ENCODE assay signal across 14 cellular contexts in genomic region chr1:26710811-26711210, GRCh38. TPM values are rescaled to one million over a fixed set of nuclear protein-coding genes. Genes with fewer than 3 reads are reported as not detected.
A peak's percentile ranks its signal among the peaks of the same experiment; 100 is the strongest.
DNase-seq lines count a peak whose midpoint lies in the region; ATAC-seq and TF ChIP-seq lines count a peak whose summit lies in the region.
"Had no signal": no experiment of that assay in that cellular context is flagged by ENCODE, and none has a peak within 500 bp of the region (broad histone marks: within the 10 kb centered on the region; RNA-seq: fewer than 3 reads in every experiment).

No MANE protein-coding gene starts in this region.

- no peaks in the 10 kb centered on the region for H3K27me3 ChIP-seq in CD4-positive, alpha-beta memory T cell (ENCODE audit: insufficient read depth, low read length)
- no peaks in the 10 kb centered on the region for H3K27me3 ChIP-seq in mesendoderm (ENCODE audit: insufficient read depth, low read length, poor library complexity)

- H3K23ac ChIP-seq in mesendoderm (ENCODE audit: low read length), result no peak overlapping the region

- POLR2A ChIA-PET in CD4-positive, alpha-beta memory T cell (lab: Charles Lee; ENCODE audit: partially characterized antibody), result no interaction called here

- peaks cover 90% of the 10 kb centered on the region for H3K79me2 ChIP-seq in mesendoderm (ENCODE audit: control insufficient read depth, insufficient read depth, low read length)

- no peak for DNase-seq in CD4-positive, alpha-beta memory T cell
- DNase-seq in immature natural killer cell, result no peak
- DNase-seq in mesendoderm, result no peak
- no peak for DNase-seq in MV-4-11 (lab: John Stamatoyannopoulos, UW)
- no peak for DNase-seq in glutamatergic neuron
- DNase-seq in NCI-H1417 treated with DMSO at 0.1 percent for 48 hours (lab: John Stamatoyannopoulos, UW), result no peak
- DNase-seq: C1 segment of cervical spinal cord, DMS53, GF-D8, HCEC 1CT had no signal

- peaks cover 2% of the 10 kb centered on the region for H3K79me1 ChIP-seq in mesendoderm (ENCODE audit: low read length)

- no peak overlapping the region for H3K4me3 ChIP-seq in CD4-positive, alpha-beta memory T cell (ENCODE audit: low read length in 2 of 2)
- H3K4me3 ChIP-seq in mesendoderm (ENCODE audit: low read length), result no peak overlapping the region

- no peak overlapping the region for H3K4ac ChIP-seq in mesendoderm (ENCODE audit: low read depth, low read length)

- H2BK15ac ChIP-seq in mesendoderm (replicated peaks; ENCODE audit: low read depth), result no peak overlapping the region

- H3K27ac ChIP-seq in 22Rv1 (peak overlapping the region; percentile 100), mesendoderm (ENCODE audit: low read depth, low read length) (no peak overlapping the region)
- no peak overlapping the region for H3K27ac ChIP-seq in CD4-positive, alpha-beta memory T cell (ENCODE audit: low read depth, low read length)

- peak overlapping the region in 4 of 7 donors; percentile 1 to 71 (median 30) for H3K27ac Mint-ChIP-seq in CD4-positive, alpha-beta memory T cell
- peak overlapping the region; percentile 53 for H3K27ac Mint-ChIP-seq in activated T-helper 17 cell treated with anti-CD3 and anti-CD28 coated beads, Interleukin-2, amount 50 U/mL, for 72 hours
- H3K27ac Mint-ChIP-seq in immature natural killer cell (peak overlapping the region in 4 of 6 donors; percentile 39 to 81 (median 68)), glutamatergic neuron (ENCODE audit: unreplicated experiment) (no peak overlapping the region)
- H3K27ac Mint-ChIP-seq: B cell had no signal

- no peak overlapping the region for H3K4me2 ChIP-seq in mesendoderm (ENCODE audit: low read length)

- WGBS in mesendoderm (ENCODE audit: extremely low coverage, insufficient coverage, low lambda C conversion rate), result no CpG with 5 or more reads among the region's 5 CpGs

- H3K9ac ChIP-seq in mesendoderm (ENCODE audit: low read length), result no peak overlapping the region

- ATAC-seq in activated T-helper 17 cell treated with anti-CD3 and anti-CD28 coated beads, Interleukin-2, amount 50 U/mL, for 72 hours (replicated peaks), result no peak

- intact Hi-C loops in CD4-positive, alpha-beta memory T cell (cut with micrococcal nuclease), result no loop called here

- peak overlapping the region in 1 of 8 donors; percentile 53 for H3K4me3 Mint-ChIP-seq in CD4-positive, alpha-beta memory T cell
- no peak overlapping the region for H3K4me3 Mint-ChIP-seq in activated T-helper 17 cell treated with anti-CD3 and anti-CD28 coated beads, Interleukin-2, amount 50 U/mL, for 72 hours
- no peak overlapping the region for H3K4me3 Mint-ChIP-seq in immature natural killer cell
- H3K4me3 Mint-ChIP-seq in glutamatergic neuron (ENCODE audit: unreplicated experiment), result no peak overlapping the region
- H3K4me3 Mint-ChIP-seq: B cell had no signal

- no peaks in the 10 kb centered on the region for H3K9me3 Mint-ChIP-seq in CD4-positive, alpha-beta memory T cell
- H3K9me3 Mint-ChIP-seq in activated T-helper 17 cell treated with anti-CD3 and anti-CD28 coated beads, Interleukin-2, amount 50 U/mL, for 72 hours, result no peaks in the 10 kb centered on the region
- no peaks in the 10 kb centered on the region for H3K9me3 Mint-ChIP-seq in immature natural killer cell
- H3K9me3 Mint-ChIP-seq in glutamatergic neuron (ENCODE audit: unreplicated experiment), result no peaks in the 10 kb centered on the region
- H3K9me3 Mint-ChIP-seq: IgD-negative memory B cell had no signal

- no peaks in the 10 kb centered on the region for H3K9me3 ChIP-seq in CD4-positive, alpha-beta memory T cell (ENCODE audit: control insufficient read depth in 1 of 2, low read length in 2 of 2)

- H4K5ac ChIP-seq in mesendoderm (ENCODE audit: low read length), result no peak overlapping the region

- CTCF ChIA-PET in CD4-positive, alpha-beta memory T cell (lab: Charles Lee; ENCODE audit: partially characterized antibody), result no interaction called here

- no peak overlapping the region for H2BK120ac ChIP-seq in mesendoderm (ENCODE audit: low read depth, low read length)

- H2BK5ac ChIP-seq in mesendoderm (ENCODE audit: low read length), result no peak overlapping the region

- no peak overlapping the region for H2AK5ac ChIP-seq in mesendoderm (ENCODE audit: low read length)

- no peak overlapping the region for H3K56ac ChIP-seq in mesendoderm (ENCODE audit: low read length)

- H3K18ac ChIP-seq in mesendoderm (ENCODE audit: low read length), result no peak overlapping the region

- peaks cover 3% of the 10 kb centered on the region for H3K36me3 ChIP-seq in CD4-positive, alpha-beta memory T cell (ENCODE audit: insufficient read depth, low read length)
- peaks cover 1% of the 10 kb centered on the region for H3K36me3 ChIP-seq in mesendoderm (ENCODE audit: control insufficient read depth, insufficient read depth, low read length)

- no peak overlapping the region for H4K8ac ChIP-seq in mesendoderm (ENCODE audit: low read depth, low read length)

- H3K27me3 Mint-ChIP-seq in CD4-positive, alpha-beta memory T cell, result no peaks in the 10 kb centered on the region
- H3K27me3 Mint-ChIP-seq in activated T-helper 17 cell treated with anti-CD3 and anti-CD28 coated beads, Interleukin-2, amount 50 U/mL, for 72 hours, result no peaks in the 10 kb centered on the region
- H3K27me3 Mint-ChIP-seq in immature natural killer cell (ENCODE audit: low read depth in 3 of 3), result peaks cover 0 to 2% (median 0%) of the 10 kb centered on the region in 3 donors
- no peaks in the 10 kb centered on the region for H3K27me3 Mint-ChIP-seq in glutamatergic neuron (ENCODE audit: unreplicated experiment)
- H3K27me3 Mint-ChIP-seq: B cell, IgD-negative memory B cell had no signal

- H3K4me1 Mint-ChIP-seq in CD4-positive, alpha-beta memory T cell, result peaks cover 55 to 67% (median 60%) of the 10 kb centered on the region in 4 donors
- H3K4me1 Mint-ChIP-seq in activated T-helper 17 cell treated with anti-CD3 and anti-CD28 coated beads, Interleukin-2, amount 50 U/mL, for 72 hours, result peaks cover 47% of the 10 kb centered on the region
- H3K4me1 Mint-ChIP-seq in immature natural killer cell (peaks cover 73 to 78% of the 10 kb centered on the region in 2 donors), glutamatergic neuron (ENCODE audit: low read depth, unreplicated experiment) (peaks cover 32% of the 10 kb centered on the region)

- peaks cover 67% of the 10 kb centered on the region for H3K4me1 ChIP-seq in CD4-positive, alpha-beta memory T cell (ENCODE audit: insufficient read depth, low read length)
- peaks cover 10% of the 10 kb centered on the region for H3K4me1 ChIP-seq in mesendoderm (ENCODE audit: control insufficient read depth, low read depth, low read length)

- peaks cover 24 to 62% of the 10 kb centered on the region in 2 donors for H3K36me3 Mint-ChIP-seq in CD4-positive, alpha-beta memory T cell
- H3K36me3 Mint-ChIP-seq in activated T-helper 17 cell treated with anti-CD3 and anti-CD28 coated beads, Interleukin-2, amount 50 U/mL, for 72 hours (ENCODE audit: low read depth), result peaks cover 86% of the 10 kb centered on the region
- H3K36me3 Mint-ChIP-seq in immature natural killer cell (peaks cover 0 to 9% (median 6%) of the 10 kb centered on the region in 3 donors), glutamatergic neuron (ENCODE audit: unreplicated experiment) (no peaks in the 10 kb centered on the region)

- TF ChIP-seq CTCF in 22Rv1 (IDR thresholded peaks at IDR 0.05) (no peak), glutamatergic neuron (IDR thresholded peaks at IDR 0.05; ENCODE audit: partially characterized antibody, unreplicated experiment) (no peak)

RNA-seq across cellular contexts. Expression of gene ARID1A, which starts 15.0 kb away (rescaled TPM):
- 100 to 1,000 TPM; 112 to 127 TPM for total RNA-seq in CD4-positive, alpha-beta memory T cell
- polyA plus RNA-seq in CD4-positive, alpha-beta memory T cell, result 10 to 100 TPM in 1 of 2 donors, 1 to 10 TPM in 1; 4.2 to 30.4 TPM
- 10 to 100 TPM; 72.5 to 83.4 TPM for total RNA-seq in activated T-helper 17 cell treated with anti-CD3 and anti-CD28 coated beads, Interleukin-2, amount 50 U/mL, for 72 hours
- polyA plus RNA-seq in immature natural killer cell, result 10 to 100 TPM in 2 of 3 donors, 1 to 10 TPM in 1; 7.1 to 34.6 (median 16.0) TPM
- 96.8 TPM for polyA plus RNA-seq in mesendoderm (2013, experiment 1 of 2)
- polyA plus RNA-seq in mesendoderm (2013, experiment 2 of 2), result 97.9 TPM
- total RNA-seq in glutamatergic neuron (ENCODE audit: unreplicated experiment), result 187 TPM
